Comparison of ENCODE assay signal across 9 cellular contexts in genomic region chrX:11770320-11770719, GRCh38. TPM values are rescaled to one million over a fixed set of nuclear protein-coding genes. Genes with fewer than 3 reads are reported as not detected.
DNase-seq lines count a peak whose midpoint lies in the region; ATAC-seq and TF ChIP-seq lines count a peak whose summit lies in the region.
"Had no signal": no experiment of that assay in that cellular context is flagged by ENCODE, and none has a peak within 500 bp of the region (broad histone marks: within the 10 kb centered on the region; RNA-seq: fewer than 3 reads in every experiment).

No MANE protein-coding gene starts in this region.

- H3K27me3 ChIP-seq in BJ (ENCODE audit: control insufficient read depth, insufficient read depth, low read length), result no peaks in the 10 kb centered on the region
- no peaks in the 10 kb centered on the region for H3K27me3 ChIP-seq in esophagus squamous epithelium
- H3K27me3 ChIP-seq in neural progenitor cell, result no peaks in the 10 kb centered on the region
- H3K27me3 ChIP-seq: SJSA1 had no signal

- H3K9me3 ChIP-seq in esophagus squamous epithelium (no peaks in the 10 kb centered on the region), neural progenitor cell (ENCODE audit: low read depth) (no peaks in the 10 kb centered on the region)
- H3K9me3 ChIP-seq: SJSA1 had no signal

- WGBS in esophagus squamous epithelium, 2 donors, result 7 to 12% methylated on average over 9 to 12 of the region's 12 CpGs

- peak overlapping the region; percentile 29 for H3K4me3 Mint-ChIP-seq in activated CD8-positive, alpha-beta T cell treated with anti-CD3 and anti-CD28 coated beads for 36 hours
- H3K4me3 Mint-ChIP-seq in neural progenitor cell, result no peak overlapping the region

- H3K4me1 ChIP-seq in esophagus squamous epithelium (no peaks in the 10 kb centered on the region), neural progenitor cell (no peaks in the 10 kb centered on the region)
- H3K4me1 ChIP-seq: SJSA1 had no signal

- intact Hi-C loops in activated CD8-positive, alpha-beta T cell treated with anti-CD3 and anti-CD28 coated beads for 36 hours (cut with micrococcal nuclease), result loop anchor here (1.0 to 5.0 kb wide), 2 partner anchors 43 to 237 kb away; no protein-coding TSS in a partner anchor
- intact Hi-C loops in esophagus squamous epithelium (cut with DNase I), result loop anchor here (10.0 kb wide), 1 partner anchor 236 kb away; no protein-coding TSS in a partner anchor
- intact Hi-C loops in posterior vena cava (cut with DNase I), result loop anchor here in 1 of 2 donors (5.0 kb wide), 1 partner anchor 628 kb away; no protein-coding TSS in a partner anchor

- H2AFZ ChIP-seq in neural progenitor cell (replicated peaks), result no peak overlapping the region

- CTCF ChIA-PET in BJ (lab: Yijun Ruan, JAX), result interaction anchor here (1.0 to 2.6 kb wide), 6 partner anchors 8 to 239 kb away, joined by 3 to 10 read pairs (median 4); no protein-coding TSS in a partner anchor
- CTCF ChIA-PET in activated CD8-positive, alpha-beta T cell treated with anti-CD3 and anti-CD28 coated beads for 36 hours (lab: Charles Lee), result interaction anchor here (0.5 to 3.4 kb wide), 7 partner anchors 8 to 238 kb away, joined by 3 to 17 read pairs (median 6); partner anchors contain the start of gene MSL3

- TF ChIP-seq POLR2A in GM18526 (IDR thresholded peaks at IDR 0.05; ENCODE audit: extremely low read depth, insufficient read length) (peak; percentile 19), esophagus squamous epithelium (IDR thresholded peaks at IDR 0.05) (no peak)

- POLR2A ChIA-PET in BJ (lab: Charles Lee), result no interaction called here
- POLR2A ChIA-PET in activated CD8-positive, alpha-beta T cell treated with anti-CD3 and anti-CD28 coated beads for 36 hours (lab: Charles Lee), result no interaction called here

- H3K4me1 Mint-ChIP-seq in activated CD8-positive, alpha-beta T cell treated with anti-CD3 and anti-CD28 coated beads for 36 hours (ENCODE audit: low read depth), result peaks cover 50% of the 10 kb centered on the region
- H3K4me1 Mint-ChIP-seq in neural progenitor cell, result no peaks in the 10 kb centered on the region

- ATAC-seq in HG03175 (IDR thresholded peaks at IDR 0.05; ENCODE audit: unreplicated experiment), result peak; percentile 61
- ATAC-seq in activated CD8-positive, alpha-beta T cell treated with anti-CD3 and anti-CD28 coated beads for 36 hours, result peak; percentile 79

- no peak overlapping the region for H3K4me2 ChIP-seq in neural progenitor cell

- no peaks in the 10 kb centered on the region for H3K27me3 Mint-ChIP-seq in activated CD8-positive, alpha-beta T cell treated with anti-CD3 and anti-CD28 coated beads for 36 hours
- H3K27me3 Mint-ChIP-seq in neural progenitor cell (ENCODE audit: insufficient read depth, low read depth), result no peaks in the 10 kb centered on the region

- H3K36me3 ChIP-seq in BJ (ENCODE audit: control insufficient read depth, insufficient read depth, low read length) (peaks cover 2% of the 10 kb centered on the region), esophagus squamous epithelium (peaks cover 0 to 77% (median 0%) of the 10 kb centered on the region in 3 donors), neural progenitor cell (peaks cover 3% of the 10 kb centered on the region)
- H3K36me3 ChIP-seq: SJSA1 had no signal

- H3K4me3 ChIP-seq in BJ (ENCODE audit: low read depth, low read length), result no peak overlapping the region
- H3K4me3 ChIP-seq in esophagus squamous epithelium, result no peak overlapping the region
- no peak overlapping the region for H3K4me3 ChIP-seq in neural progenitor cell
- H3K4me3 ChIP-seq: SJSA1 had no signal

- TF ChIP-seq CTCF in BJ (IDR thresholded peaks at IDR 0.05; ENCODE audit: insufficient read depth, low read depth, low read length) (peak; percentile 79), esophagus squamous epithelium (IDR thresholded peaks at IDR 0.05) (peak; percentile 67 to 85 (median 74)), neural progenitor cell (IDR thresholded peaks at IDR 0.05) (peak; percentile 69)
- peak; percentile 58 for TF ChIP-seq CTCF in activated CD8-positive, alpha-beta T cell treated with anti-CD3 and anti-CD28 coated beads for 36 hours (IDR thresholded peaks at IDR 0.05)

- no peaks in the 10 kb centered on the region for H3F3A ChIP-seq in neural progenitor cell (ENCODE audit: low read depth)

- DNase-seq in BJ (ENCODE audit: low read depth) (no peak), NCI-H526 (lab: John Stamatoyannopoulos, UW) (peak; percentile 19 to 53), esophagus squamous epithelium (lab: John Stamatoyannopoulos, UW) (no peak), neural progenitor cell (ENCODE audit: low spot score) (peak; percentile 54), posterior vena cava (ENCODE audit: low spot score) (no peak)
- DNase-seq in activated CD8-positive, alpha-beta T cell treated with anti-CD3 and anti-CD28 coated beads for 36 hours, result peak; percentile 69

- no peak overlapping the region for H3K9ac ChIP-seq in neural progenitor cell

- H3K79me2 ChIP-seq in neural progenitor cell (ENCODE audit: low read depth), result no peaks in the 10 kb centered on the region

- peaks cover 40% of the 10 kb centered on the region for H3K36me3 Mint-ChIP-seq in activated CD8-positive, alpha-beta T cell treated with anti-CD3 and anti-CD28 coated beads for 36 hours (ENCODE audit: low read depth)
- H3K36me3 Mint-ChIP-seq in neural progenitor cell, result no peaks in the 10 kb centered on the region

- H3K9me3 Mint-ChIP-seq in activated CD8-positive, alpha-beta T cell treated with anti-CD3 and anti-CD28 coated beads for 36 hours, result no peaks in the 10 kb centered on the region
- peaks cover 1% of the 10 kb centered on the region for H3K9me3 Mint-ChIP-seq in neural progenitor cell

- H3K27ac ChIP-seq in esophagus squamous epithelium (no peak overlapping the region), neural progenitor cell (no peak overlapping the region)
- H3K27ac ChIP-seq: SJSA1 had no signal

- peak overlapping the region; percentile 93 for H3K27ac Mint-ChIP-seq in activated CD8-positive, alpha-beta T cell treated with anti-CD3 and anti-CD28 coated beads for 36 hours
- H3K27ac Mint-ChIP-seq in neural progenitor cell, result no peak overlapping the region

- H4K20me1 ChIP-seq in neural progenitor cell (ENCODE audit: low read depth), result no peaks in the 10 kb centered on the region

RNA-seq across cellular contexts. Expression of gene MSL3, which starts 12.3 kb away (rescaled TPM):
- polyA plus RNA-seq in BJ (2011; rRNA removed), result 27.2 and 31.6 TPM in 2 replicates
- polyA minus RNA-seq in BJ (2011; rRNA and poly(A)+ RNA removed), result 13.5 and 16.1 TPM in 2 replicates
- total RNA-seq in activated CD8-positive, alpha-beta T cell treated with anti-CD3 and anti-CD28 coated beads for 36 hours, result 10 to 100 TPM; 39.3 to 40.7 TPM
- 10 to 100 TPM; 14.2 to 29.6 (median 17.6) TPM for total RNA-seq in esophagus squamous epithelium
- total RNA-seq in neural progenitor cell (ENCODE audit: low replicate concordance), result 21.9 and 33.2 TPM in 2 replicates
- total RNA-seq in posterior vena cava, result 10 to 100 TPM; 25.5 to 36.7 TPM

Comparison
In these comparisons a context has a peak if more than half of its experiments do, and no peak if none do; other contexts are left out.
1. DNase-seq: peak in NCI-H526 (2 of 2), activated CD8-positive, alpha-beta T cell treated with anti-CD3 and anti-CD28 coated beads for 36 hours (single experiment) and neural progenitor cell (single experiment); none in BJ (single experiment), esophagus squamous epithelium (single experiment) and posterior vena cava (single experiment).
2. Peak in every context shown above with its lines, with median percentiles within 50 percentile points of each other: CTCF ChIP-seq.